In genomic region chr3:49005998-49006397, GRCh38 we compare ENCODE assay signal across 9 cellular contexts. TPM values are rescaled to one million over a fixed set of nuclear protein-coding genes. Genes with fewer than 3 reads are reported as not detected.
A peak's percentile ranks its signal among the peaks of the same experiment; 100 is the strongest.
DNase-seq lines count a peak whose midpoint lies in the region; ATAC-seq and TF ChIP-seq lines count a peak whose summit lies in the region.
"Had no signal": no experiment of that assay in that cellular context is flagged by ENCODE, and none has a peak within 500 bp of the region (broad histone marks: within the 10 kb centered on the region; RNA-seq: fewer than 3 reads in every experiment).

No MANE protein-coding gene starts in this region.

- peaks cover 2% of the 10 kb centered on the region for H3K36me3 Mint-ChIP-seq in T-helper 17 cell (ENCODE audit: low read depth)

- H3K27ac ChIP-seq in spleen (peak overlapping the region in 6 of 8 donors; percentile 94 to 98 (median 95)), esophagus squamous epithelium (peak overlapping the region in 2 of 4 donors; percentile 91 to 98)

- no peaks in the 10 kb centered on the region for H3K27me3 Mint-ChIP-seq in T-helper 17 cell

- H3K36me3 ChIP-seq in HAP-1 (replicated peaks) (no peaks in the 10 kb centered on the region), spleen (peaks cover 0 to 26% (median 0%) of the 10 kb centered on the region in 6 donors), esophagus squamous epithelium (peaks cover 0 to 10% (median 0%) of the 10 kb centered on the region in 3 donors)

- H3K9me3 ChIP-seq in HAP-1 (no peaks in the 10 kb centered on the region), T-helper 17 cell (ENCODE audit: control insufficient read depth, low read length, poor library complexity, severe bottlenecking) (no peaks in the 10 kb centered on the region), spleen (no peaks in the 10 kb centered on the region), esophagus squamous epithelium (no peaks in the 10 kb centered on the region)

- TF ChIP-seq CTCF in foreskin fibroblast (IDR thresholded peaks at IDR 0.05; ENCODE audit: low read depth, low read length) (no peak), spleen (IDR thresholded peaks at IDR 0.05 in 8 of 11, conservative IDR thresholded peaks at IDR 0.05 in 3 of 11) (no peak), esophagus squamous epithelium (IDR thresholded peaks at IDR 0.05) (no peak)

- in situ Hi-C loops in HAP-1 (cut with MboI; ENCODE audit: low sequenced_read_pairs), result no loop called here

- peaks cover 26% of the 10 kb centered on the region for H3K4me1 Mint-ChIP-seq in T-helper 17 cell

- peaks cover 13% of the 10 kb centered on the region for H3K4me1 ChIP-seq in HAP-1
- peaks cover 12 to 44% (median 25%) of the 10 kb centered on the region in 6 donors for H3K4me1 ChIP-seq in spleen
- peaks cover 7 to 32% (median 13%) of the 10 kb centered on the region in 3 donors for H3K4me1 ChIP-seq in esophagus squamous epithelium

- peak overlapping the region; percentile 79 for H3K4me3 ChIP-seq in HAP-1
- peak overlapping the region; percentile 62 to 85 for H3K4me3 ChIP-seq in foreskin fibroblast (ENCODE audit: low read depth in 1 of 2, low read length in 2 of 2)
- peak overlapping the region in 4 of 8 donors; percentile 77 to 88 (median 80) for H3K4me3 ChIP-seq in spleen
- H3K4me3 ChIP-seq in esophagus squamous epithelium, result peak overlapping the region in 2 of 4 donors; percentile 58 to 73

- no peak for DNase-seq in HAP-1 (ENCODE audit: low spot score in 2 of 2)
- DNase-seq in T-helper 17 cell, result no peak
- no peak for DNase-seq in foreskin fibroblast
- no peak for DNase-seq in spleen
- no peak for DNase-seq in dedifferentiated amniotic fluid mesenchymal stem cell (ENCODE audit: extremely low spot score)
- DNase-seq in esophagus squamous epithelium (lab: John Stamatoyannopoulos, UW), result no peak
- DNase-seq: activated CD4-positive, alpha-beta T cell treated with anti-CD3 and anti-CD28 coated beads for 48 hours; MV-4-11 had no signal

- ATAC-seq in T-helper 17 cell, result no peak
- no peak for ATAC-seq in HG03196 (IDR thresholded peaks at IDR 0.05; ENCODE audit: unreplicated experiment)

- H3K27me3 ChIP-seq in HAP-1 (ENCODE audit: low read depth), result no peaks in the 10 kb centered on the region
- H3K27me3 ChIP-seq in spleen (replicated peaks in 1 of 7), result no peaks in the 10 kb centered on the region
- H3K27me3 ChIP-seq in esophagus squamous epithelium, result no peaks in the 10 kb centered on the region

- peak overlapping the region; percentile 100 for H3K4me3 Mint-ChIP-seq in T-helper 17 cell

- 86 to 100% (median 95%) methylated on average over 5 of the region's 5 CpGs for WGBS in spleen, 5 donors
- 88 to 92% methylated on average over 2 to 5 of the region's 5 CpGs for WGBS in esophagus squamous epithelium, 2 donors

- intact Hi-C loops in spleen (cut with DNase I; ENCODE audit: low total_unique reads) (no loop called here), esophagus squamous epithelium (cut with DNase I) (no loop called here)

- TF ChIP-seq POLR2A in spleen (IDR thresholded peaks at IDR 0.05), result no peak
- no peak for TF ChIP-seq POLR2A in esophagus squamous epithelium (IDR thresholded peaks at IDR 0.05)

- peak overlapping the region; percentile 99 for H3K27ac Mint-ChIP-seq in T-helper 17 cell

RNA-seq across cellular contexts. Expression of gene WDR6, which starts 1.2 kb away (rescaled TPM):
- total RNA-seq in T-helper 17 cell (100 to 1,000 TPM; 181 to 202 TPM), spleen (100 to 1,000 TPM; 109 to 171 (median 141) TPM), esophagus squamous epithelium (10 to 100 TPM; 27.4 to 78.0 (median 37.6) TPM)
- 100 to 1,000 TPM in 2 of 3 donors, 10 to 100 TPM in 1; 96.9 to 169 (median 161) TPM for polyA plus RNA-seq in spleen

RNA-seq across cellular contexts. Expression of gene DALRD3, which starts 12.4 kb away (rescaled TPM):
- total RNA-seq in T-helper 17 cell (10 to 100 TPM; 21.2 to 27.4 TPM), spleen (10 to 100 TPM; 16.4 to 27.5 (median 22.3) TPM), esophagus squamous epithelium (10 to 100 TPM; 34.4 to 42.4 (median 37.1) TPM)
- 10 to 100 TPM; 28.5 to 32.0 (median 30.1) TPM for polyA plus RNA-seq in spleen

RNA-seq across cellular contexts. Expression of gene NDUFAF3, which starts 15.9 kb away (rescaled TPM):
- total RNA-seq in T-helper 17 cell (10 to 100 TPM; 61.3 to 62.9 TPM), spleen (10 to 100 TPM; 63.8 to 98.5 (median 80.1) TPM), esophagus squamous epithelium (10 to 100 TPM; 50.8 to 88.1 (median 54.1) TPM)
- polyA plus RNA-seq in spleen, result 10 to 100 TPM; 69.1 to 88.4 (median 77.4) TPM

RNA-seq across cellular contexts. Expression of gene P4HTM, which starts 16.0 kb away (rescaled TPM):
- total RNA-seq in T-helper 17 cell (10 to 100 TPM; 37.8 to 43.2 TPM), spleen (10 to 100 TPM; 27.3 to 49.3 (median 32.6) TPM), esophagus squamous epithelium (10 to 100 TPM in 3 of 4 donors, 1 to 10 TPM in 1; 5.7 to 28.1 (median 16.7) TPM)
- polyA plus RNA-seq in spleen, result 10 to 100 TPM; 20.8 to 37.2 (median 25.7) TPM

RNA-seq across cellular contexts. Expression of gene IMPDH2, which starts 23.2 kb away (rescaled TPM):
- total RNA-seq in T-helper 17 cell (100 to 1,000 TPM in 1 of 2 donors, 10 to 100 TPM in 1; 96.8 to 108 TPM), spleen (100 to 1,000 TPM in 2 of 7 donors, 10 to 100 TPM in 5; 84.4 to 104 (median 90.8) TPM), esophagus squamous epithelium (100 to 1,000 TPM; 123 to 278 (median 200) TPM)
- 100 to 1,000 TPM in 2 of 3 donors, 10 to 100 TPM in 1; 99.2 to 127 (median 102) TPM for polyA plus RNA-seq in spleen
